ENCODE assay signal across 1 cellular context in the genomic region with DNA sequence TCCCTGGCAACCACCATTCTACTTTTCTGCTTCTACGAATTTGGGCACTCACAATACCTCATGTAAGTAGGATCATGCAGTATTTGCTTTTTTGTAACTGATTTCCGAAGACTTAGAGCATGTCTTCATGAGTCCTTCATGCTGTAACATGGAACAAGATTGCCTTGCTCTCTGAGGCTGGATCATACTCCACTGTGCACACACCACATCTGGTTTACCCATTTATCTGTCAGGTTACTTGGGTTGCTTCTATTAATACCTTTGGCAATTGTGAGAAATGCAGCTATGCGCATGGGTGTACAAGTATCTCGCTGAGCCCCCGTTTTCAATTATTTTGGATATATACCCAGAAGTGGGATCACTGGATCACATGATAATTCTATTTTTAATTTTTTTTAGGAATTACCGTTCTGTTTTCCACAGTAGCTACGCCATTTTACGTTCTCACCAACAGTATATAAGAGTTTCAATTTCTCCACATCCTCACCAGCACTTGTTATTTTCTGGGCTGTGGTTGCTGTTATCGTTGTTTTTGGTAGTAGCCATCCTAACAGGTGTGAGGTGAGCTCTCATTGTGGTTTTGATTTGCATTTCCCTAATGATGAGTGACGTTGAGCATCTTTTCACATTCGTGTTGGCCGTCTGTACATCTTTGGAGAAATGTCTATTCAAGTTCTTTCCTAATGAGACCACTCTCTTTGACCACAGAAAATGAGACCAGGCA.
TF ChIP-seq lines count a peak whose summit lies in the region.

No MANE protein-coding gene starts in this region.

TF ChIP-seq in GM12878, 131 proteins besides CTCF, POLR2A, EP300 and RAD21 (continued from another document):
- TF ChIP-seq TBL1XR1 (IDR thresholded peaks at IDR 0.05; ENCODE audit: low read depth, low read length): peak; percentile 77
- TF ChIP-seq PKNOX1 (IDR thresholded peaks at IDR 0.05): peak; percentile 95
- no peak for TF ChIP-seq SREBF2 (IDR thresholded peaks at IDR 0.05; ENCODE audit: low read length)
- TF ChIP-seq RAD51 (IDR thresholded peaks at IDR 0.05): peak; percentile 49
- no peak for TF ChIP-seq E4F1 (IDR thresholded peaks at IDR 0.05; ENCODE audit: borderline replicate concordance, partially characterized antibody)
- TF ChIP-seq KLF5 (IDR thresholded peaks at IDR 0.05; ENCODE audit: partially characterized antibody): peak; percentile 67
- TF ChIP-seq HDAC2 (IDR thresholded peaks at IDR 0.05): no peak
- TF ChIP-seq SPI1 (IDR thresholded peaks at IDR 0.05; ENCODE audit: borderline replicate concordance, insufficient read depth, low read depth, low read length): 0 out of 2 replicates have a peak, but pooled peaks have one; percentile 23
- no peak for TF ChIP-seq RB1 (IDR thresholded peaks at IDR 0.05; ENCODE audit: borderline replicate concordance)
- 0 out of 2 replicates have a peak, but pooled peaks have one; percentile 34 for TF ChIP-seq MEF2A (IDR thresholded peaks at IDR 0.05; ENCODE audit: insufficient read depth, low read depth, low read length)
- TF ChIP-seq BACH1 (IDR thresholded peaks at IDR 0.05; ENCODE audit: borderline replicate concordance): peak; percentile 61; the same call in 1 of the 2 replicates
- 0 out of 2 replicates have a peak, but pooled peaks have one; percentile 53 for TF ChIP-seq IRF4 (IDR thresholded peaks at IDR 0.05; ENCODE audit: low read depth, low read length)
- TF ChIP-seq MXI1 (IDR thresholded peaks at IDR 0.05; ENCODE audit: low read depth, low read length): peak; percentile 71; the same call in 1 of the 2 replicates
- peak; percentile 88 for TF ChIP-seq DPF2 (IDR thresholded peaks at IDR 0.05)
- peak; percentile 83 for TF ChIP-seq NR2F1 (conservative IDR thresholded peaks at IDR 0.05)
- TF ChIP-seq, protein P1, sequence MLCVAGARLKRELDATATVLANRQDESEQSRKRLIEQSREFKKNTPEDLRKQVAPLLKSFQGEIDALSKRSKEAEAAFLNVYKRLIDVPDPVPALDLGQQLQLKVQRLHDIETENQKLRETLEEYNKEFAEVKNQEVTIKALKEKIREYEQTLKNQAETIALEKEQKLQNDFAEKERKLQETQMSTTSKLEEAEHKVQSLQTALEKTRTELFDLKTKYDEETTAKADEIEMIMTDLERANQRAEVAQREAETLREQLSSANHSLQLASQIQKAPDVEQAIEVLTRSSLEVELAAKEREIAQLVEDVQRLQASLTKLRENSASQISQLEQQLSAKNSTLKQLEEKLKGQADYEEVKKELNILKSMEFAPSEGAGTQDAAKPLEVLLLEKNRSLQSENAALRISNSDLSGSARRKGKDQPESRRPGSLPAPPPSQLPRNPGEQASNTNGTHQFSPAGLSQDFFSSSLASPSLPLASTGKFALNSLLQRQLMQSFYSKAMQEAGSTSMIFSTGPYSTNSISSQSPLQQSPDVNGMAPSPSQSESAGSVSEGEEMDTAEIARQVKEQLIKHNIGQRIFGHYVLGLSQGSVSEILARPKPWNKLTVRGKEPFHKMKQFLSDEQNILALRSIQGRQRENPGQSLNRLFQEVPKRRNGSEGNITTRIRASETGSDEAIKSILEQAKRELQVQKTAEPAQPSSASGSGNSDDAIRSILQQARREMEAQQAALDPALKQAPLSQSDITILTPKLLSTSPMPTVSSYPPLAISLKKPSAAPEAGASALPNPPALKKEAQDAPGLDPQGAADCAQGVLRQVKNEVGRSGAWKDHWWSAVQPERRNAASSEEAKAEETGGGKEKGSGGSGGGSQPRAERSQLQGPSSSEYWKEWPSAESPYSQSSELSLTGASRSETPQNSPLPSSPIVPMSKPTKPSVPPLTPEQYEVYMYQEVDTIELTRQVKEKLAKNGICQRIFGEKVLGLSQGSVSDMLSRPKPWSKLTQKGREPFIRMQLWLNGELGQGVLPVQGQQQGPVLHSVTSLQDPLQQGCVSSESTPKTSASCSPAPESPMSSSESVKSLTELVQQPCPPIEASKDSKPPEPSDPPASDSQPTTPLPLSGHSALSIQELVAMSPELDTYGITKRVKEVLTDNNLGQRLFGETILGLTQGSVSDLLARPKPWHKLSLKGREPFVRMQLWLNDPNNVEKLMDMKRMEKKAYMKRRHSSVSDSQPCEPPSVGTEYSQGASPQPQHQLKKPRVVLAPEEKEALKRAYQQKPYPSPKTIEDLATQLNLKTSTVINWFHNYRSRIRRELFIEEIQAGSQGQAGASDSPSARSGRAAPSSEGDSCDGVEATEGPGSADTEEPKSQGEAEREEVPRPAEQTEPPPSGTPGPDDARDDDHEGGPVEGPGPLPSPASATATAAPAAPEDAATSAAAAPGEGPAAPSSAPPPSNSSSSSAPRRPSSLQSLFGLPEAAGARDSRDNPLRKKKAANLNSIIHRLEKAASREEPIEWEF (IDR thresholded peaks at IDR 0.05; ENCODE audit: insufficient replicate concordance, low read depth, low read length): no peak
- peak; percentile 92 for TF ChIP-seq IKZF1 (conservative IDR thresholded peaks at IDR 0.05)
